ENCODE assay signal across 1 cellular context in the genomic region with DNA sequence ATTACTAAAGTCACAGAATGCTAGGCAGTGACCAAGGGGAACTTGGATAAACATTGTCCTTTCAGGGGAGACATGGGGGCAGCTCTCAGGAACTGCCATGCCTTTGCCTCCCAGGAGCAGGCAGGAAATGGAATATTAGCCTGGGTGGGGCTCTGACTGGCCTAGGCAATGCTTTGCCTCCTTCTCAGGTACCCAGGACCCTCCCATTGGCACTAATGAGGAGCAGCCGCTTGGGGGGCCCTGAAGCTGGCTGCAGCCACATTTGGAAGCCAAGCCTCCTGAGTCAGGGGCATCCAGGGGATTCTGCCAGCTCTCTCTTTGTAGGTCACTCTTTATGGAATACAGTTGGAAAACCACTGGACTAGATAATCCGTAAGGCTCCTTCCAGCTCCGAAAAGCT.
TF ChIP-seq lines count a peak whose summit lies in the region.

No MANE protein-coding gene starts in this region.

TF ChIP-seq in WTC11, 78 proteins besides CTCF, POLR2A, EP300 and RAD21 (continued from another document):
- TF ChIP-seq, protein P1, sequence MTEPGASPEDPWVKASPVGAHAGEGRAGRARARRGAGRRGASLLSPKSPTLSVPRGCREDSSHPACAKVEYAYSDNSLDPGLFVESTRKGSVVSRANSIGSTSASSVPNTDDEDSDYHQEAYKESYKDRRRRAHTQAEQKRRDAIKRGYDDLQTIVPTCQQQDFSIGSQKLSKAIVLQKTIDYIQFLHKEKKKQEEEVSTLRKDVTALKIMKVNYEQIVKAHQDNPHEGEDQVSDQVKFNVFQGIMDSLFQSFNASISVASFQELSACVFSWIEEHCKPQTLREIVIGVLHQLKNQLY (CRISPR knock-in tag; IDR thresholded peaks at IDR 0.05): no peak
- TF ChIP-seq, protein P2, sequence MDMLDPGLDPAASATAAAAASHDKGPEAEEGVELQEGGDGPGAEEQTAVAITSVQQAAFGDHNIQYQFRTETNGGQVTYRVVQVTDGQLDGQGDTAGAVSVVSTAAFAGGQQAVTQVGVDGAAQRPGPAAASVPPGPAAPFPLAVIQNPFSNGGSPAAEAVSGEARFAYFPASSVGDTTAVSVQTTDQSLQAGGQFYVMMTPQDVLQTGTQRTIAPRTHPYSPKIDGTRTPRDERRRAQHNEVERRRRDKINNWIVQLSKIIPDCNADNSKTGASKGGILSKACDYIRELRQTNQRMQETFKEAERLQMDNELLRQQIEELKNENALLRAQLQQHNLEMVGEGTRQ (CRISPR knock-in tag; IDR thresholded peaks at IDR 0.05): no peak
- TF ChIP-seq ZNF121 (CRISPR knock-in tag; IDR thresholded peaks at IDR 0.05): no peak
- TF ChIP-seq IRF2 (CRISPR knock-in tag; IDR thresholded peaks at IDR 0.05; ENCODE audit: borderline replicate concordance, low read depth): no peak
- TF ChIP-seq, protein P3, sequence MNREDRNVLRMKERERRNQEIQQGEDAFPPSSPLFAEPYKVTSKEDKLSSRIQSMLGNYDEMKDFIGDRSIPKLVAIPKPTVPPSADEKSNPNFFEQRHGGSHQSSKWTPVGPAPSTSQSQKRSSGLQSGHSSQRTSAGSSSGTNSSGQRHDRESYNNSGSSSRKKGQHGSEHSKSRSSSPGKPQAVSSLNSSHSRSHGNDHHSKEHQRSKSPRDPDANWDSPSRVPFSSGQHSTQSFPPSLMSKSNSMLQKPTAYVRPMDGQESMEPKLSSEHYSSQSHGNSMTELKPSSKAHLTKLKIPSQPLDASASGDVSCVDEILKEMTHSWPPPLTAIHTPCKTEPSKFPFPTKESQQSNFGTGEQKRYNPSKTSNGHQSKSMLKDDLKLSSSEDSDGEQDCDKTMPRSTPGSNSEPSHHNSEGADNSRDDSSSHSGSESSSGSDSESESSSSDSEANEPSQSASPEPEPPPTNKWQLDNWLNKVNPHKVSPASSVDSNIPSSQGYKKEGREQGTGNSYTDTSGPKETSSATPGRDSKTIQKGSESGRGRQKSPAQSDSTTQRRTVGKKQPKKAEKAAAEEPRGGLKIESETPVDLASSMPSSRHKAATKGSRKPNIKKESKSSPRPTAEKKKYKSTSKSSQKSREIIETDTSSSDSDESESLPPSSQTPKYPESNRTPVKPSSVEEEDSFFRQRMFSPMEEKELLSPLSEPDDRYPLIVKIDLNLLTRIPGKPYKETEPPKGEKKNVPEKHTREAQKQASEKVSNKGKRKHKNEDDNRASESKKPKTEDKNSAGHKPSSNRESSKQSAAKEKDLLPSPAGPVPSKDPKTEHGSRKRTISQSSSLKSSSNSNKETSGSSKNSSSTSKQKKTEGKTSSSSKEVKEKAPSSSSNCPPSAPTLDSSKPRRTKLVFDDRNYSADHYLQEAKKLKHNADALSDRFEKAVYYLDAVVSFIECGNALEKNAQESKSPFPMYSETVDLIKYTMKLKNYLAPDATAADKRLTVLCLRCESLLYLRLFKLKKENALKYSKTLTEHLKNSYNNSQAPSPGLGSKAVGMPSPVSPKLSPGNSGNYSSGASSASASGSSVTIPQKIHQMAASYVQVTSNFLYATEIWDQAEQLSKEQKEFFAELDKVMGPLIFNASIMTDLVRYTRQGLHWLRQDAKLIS (CRISPR knock-in tag; IDR thresholded peaks at IDR 0.05; ENCODE audit: borderline replicate concordance): no peak
- no peak for TF ChIP-seq ATF6 (CRISPR knock-in tag; IDR thresholded peaks at IDR 0.05)
- no peak for TF ChIP-seq MXD4 (CRISPR knock-in tag; IDR thresholded peaks at IDR 0.05; ENCODE audit: borderline replicate concordance)
- TF ChIP-seq, protein P4, sequence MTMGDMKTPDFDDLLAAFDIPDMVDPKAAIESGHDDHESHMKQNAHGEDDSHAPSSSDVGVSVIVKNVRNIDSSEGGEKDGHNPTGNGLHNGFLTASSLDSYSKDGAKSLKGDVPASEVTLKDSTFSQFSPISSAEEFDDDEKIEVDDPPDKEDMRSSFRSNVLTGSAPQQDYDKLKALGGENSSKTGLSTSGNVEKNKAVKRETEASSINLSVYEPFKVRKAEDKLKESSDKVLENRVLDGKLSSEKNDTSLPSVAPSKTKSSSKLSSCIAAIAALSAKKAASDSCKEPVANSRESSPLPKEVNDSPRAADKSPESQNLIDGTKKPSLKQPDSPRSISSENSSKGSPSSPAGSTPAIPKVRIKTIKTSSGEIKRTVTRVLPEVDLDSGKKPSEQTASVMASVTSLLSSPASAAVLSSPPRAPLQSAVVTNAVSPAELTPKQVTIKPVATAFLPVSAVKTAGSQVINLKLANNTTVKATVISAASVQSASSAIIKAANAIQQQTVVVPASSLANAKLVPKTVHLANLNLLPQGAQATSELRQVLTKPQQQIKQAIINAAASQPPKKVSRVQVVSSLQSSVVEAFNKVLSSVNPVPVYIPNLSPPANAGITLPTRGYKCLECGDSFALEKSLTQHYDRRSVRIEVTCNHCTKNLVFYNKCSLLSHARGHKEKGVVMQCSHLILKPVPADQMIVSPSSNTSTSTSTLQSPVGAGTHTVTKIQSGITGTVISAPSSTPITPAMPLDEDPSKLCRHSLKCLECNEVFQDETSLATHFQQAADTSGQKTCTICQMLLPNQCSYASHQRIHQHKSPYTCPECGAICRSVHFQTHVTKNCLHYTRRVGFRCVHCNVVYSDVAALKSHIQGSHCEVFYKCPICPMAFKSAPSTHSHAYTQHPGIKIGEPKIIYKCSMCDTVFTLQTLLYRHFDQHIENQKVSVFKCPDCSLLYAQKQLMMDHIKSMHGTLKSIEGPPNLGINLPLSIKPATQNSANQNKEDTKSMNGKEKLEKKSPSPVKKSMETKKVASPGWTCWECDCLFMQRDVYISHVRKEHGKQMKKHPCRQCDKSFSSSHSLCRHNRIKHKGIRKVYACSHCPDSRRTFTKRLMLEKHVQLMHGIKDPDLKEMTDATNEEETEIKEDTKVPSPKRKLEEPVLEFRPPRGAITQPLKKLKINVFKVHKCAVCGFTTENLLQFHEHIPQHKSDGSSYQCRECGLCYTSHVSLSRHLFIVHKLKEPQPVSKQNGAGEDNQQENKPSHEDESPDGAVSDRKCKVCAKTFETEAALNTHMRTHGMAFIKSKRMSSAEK (CRISPR knock-in tag; IDR thresholded peaks at IDR 0.05; ENCODE audit: borderline replicate concordance): no peak
- TF ChIP-seq, protein P5, sequence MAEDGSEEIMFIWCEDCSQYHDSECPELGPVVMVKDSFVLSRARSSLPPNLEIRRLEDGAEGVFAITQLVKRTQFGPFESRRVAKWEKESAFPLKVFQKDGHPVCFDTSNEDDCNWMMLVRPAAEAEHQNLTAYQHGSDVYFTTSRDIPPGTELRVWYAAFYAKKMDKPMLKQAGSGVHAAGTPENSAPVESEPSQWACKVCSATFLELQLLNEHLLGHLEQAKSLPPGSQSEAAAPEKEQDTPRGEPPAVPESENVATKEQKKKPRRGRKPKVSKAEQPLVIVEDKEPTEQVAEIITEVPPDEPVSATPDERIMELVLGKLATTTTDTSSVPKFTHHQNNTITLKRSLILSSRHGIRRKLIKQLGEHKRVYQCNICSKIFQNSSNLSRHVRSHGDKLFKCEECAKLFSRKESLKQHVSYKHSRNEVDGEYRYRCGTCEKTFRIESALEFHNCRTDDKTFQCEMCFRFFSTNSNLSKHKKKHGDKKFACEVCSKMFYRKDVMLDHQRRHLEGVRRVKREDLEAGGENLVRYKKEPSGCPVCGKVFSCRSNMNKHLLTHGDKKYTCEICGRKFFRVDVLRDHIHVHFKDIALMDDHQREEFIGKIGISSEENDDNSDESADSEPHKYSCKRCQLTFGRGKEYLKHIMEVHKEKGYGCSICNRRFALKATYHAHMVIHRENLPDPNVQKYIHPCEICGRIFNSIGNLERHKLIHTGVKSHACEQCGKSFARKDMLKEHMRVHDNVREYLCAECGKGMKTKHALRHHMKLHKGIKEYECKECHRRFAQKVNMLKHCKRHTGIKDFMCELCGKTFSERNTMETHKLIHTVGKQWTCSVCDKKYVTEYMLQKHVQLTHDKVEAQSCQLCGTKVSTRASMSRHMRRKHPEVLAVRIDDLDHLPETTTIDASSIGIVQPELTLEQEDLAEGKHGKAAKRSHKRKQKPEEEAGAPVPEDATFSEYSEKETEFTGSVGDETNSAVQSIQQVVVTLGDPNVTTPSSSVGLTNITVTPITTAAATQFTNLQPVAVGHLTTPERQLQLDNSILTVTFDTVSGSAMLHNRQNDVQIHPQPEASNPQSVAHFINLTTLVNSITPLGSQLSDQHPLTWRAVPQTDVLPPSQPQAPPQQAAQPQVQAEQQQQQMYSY (CRISPR knock-in tag; IDR thresholded peaks at IDR 0.05): no peak
- TF ChIP-seq, protein P6, sequence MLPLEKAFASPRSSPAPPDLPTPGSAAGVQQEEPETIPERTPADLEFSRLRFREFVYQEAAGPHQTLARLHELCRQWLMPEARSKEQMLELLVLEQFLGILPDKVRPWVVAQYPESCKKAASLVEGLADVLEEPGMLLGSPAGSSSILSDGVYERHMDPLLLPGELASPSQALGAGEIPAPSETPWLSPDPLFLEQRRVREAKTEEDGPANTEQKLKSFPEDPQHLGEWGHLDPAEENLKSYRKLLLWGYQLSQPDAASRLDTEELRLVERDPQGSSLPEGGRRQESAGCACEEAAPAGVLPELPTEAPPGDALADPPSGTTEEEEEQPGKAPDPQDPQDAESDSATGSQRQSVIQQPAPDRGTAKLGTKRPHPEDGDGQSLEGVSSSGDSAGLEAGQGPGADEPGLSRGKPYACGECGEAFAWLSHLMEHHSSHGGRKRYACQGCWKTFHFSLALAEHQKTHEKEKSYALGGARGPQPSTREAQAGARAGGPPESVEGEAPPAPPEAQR (CRISPR knock-in tag; IDR thresholded peaks at IDR 0.05): no peak
- TF ChIP-seq, protein P7, sequence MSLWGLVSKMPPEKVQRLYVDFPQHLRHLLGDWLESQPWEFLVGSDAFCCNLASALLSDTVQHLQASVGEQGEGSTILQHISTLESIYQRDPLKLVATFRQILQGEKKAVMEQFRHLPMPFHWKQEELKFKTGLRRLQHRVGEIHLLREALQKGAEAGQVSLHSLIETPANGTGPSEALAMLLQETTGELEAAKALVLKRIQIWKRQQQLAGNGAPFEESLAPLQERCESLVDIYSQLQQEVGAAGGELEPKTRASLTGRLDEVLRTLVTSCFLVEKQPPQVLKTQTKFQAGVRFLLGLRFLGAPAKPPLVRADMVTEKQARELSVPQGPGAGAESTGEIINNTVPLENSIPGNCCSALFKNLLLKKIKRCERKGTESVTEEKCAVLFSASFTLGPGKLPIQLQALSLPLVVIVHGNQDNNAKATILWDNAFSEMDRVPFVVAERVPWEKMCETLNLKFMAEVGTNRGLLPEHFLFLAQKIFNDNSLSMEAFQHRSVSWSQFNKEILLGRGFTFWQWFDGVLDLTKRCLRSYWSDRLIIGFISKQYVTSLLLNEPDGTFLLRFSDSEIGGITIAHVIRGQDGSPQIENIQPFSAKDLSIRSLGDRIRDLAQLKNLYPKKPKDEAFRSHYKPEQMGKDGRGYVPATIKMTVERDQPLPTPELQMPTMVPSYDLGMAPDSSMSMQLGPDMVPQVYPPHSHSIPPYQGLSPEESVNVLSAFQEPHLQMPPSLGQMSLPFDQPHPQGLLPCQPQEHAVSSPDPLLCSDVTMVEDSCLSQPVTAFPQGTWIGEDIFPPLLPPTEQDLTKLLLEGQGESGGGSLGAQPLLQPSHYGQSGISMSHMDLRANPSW (CRISPR knock-in tag; conservative IDR thresholded peaks at IDR 0.05; ENCODE audit: low read depth): no peak
- TF ChIP-seq RELA (CRISPR knock-in tag; IDR thresholded peaks at IDR 0.05; ENCODE audit: borderline replicate concordance): no peak
- TF ChIP-seq NR1H2 (CRISPR knock-in tag; IDR thresholded peaks at IDR 0.05): no peak
TF ChIP-seq in WTC11: peak in this region for 0.
